ENCODE assay signal across 1 cellular context in the genomic region with DNA sequence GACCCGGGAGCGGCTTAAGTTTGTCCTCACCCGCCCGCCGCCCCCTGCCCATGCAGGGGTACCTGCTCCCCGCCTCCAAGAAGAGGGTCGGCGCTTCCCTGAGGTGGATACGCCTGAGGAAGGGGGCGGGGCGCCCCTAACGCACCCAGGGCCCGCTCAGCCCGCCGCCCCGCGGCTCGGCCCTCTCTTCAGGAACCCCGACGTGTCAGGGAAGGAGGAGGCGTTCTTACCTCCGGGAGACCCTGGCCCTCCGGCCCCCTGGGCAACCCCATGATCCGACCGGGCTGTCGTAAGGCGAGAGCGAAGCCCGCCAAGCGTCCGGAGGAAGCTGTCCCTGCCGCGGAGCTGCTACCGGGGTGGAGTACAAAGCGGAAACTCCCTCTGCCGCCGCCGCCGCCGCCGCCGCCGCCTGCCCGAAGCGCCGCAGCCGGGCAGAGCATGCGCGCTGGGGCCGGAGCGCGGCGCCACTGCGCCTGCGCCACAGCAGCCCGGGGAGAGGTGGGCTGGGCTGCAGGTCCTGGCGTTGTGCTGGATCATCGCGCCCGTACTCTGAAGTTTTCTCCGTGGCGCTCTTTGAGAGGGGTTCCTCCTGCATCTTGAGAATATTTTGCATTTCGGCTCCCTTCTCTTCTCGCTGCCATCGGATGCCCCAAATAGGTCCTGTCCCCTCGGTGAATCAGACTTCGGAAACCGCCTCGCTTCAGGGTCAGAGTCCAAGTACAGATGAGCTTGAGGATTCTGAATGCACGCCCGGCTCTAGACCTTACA.
TF ChIP-seq lines count a peak whose summit lies in the region.

A gene with protein sequence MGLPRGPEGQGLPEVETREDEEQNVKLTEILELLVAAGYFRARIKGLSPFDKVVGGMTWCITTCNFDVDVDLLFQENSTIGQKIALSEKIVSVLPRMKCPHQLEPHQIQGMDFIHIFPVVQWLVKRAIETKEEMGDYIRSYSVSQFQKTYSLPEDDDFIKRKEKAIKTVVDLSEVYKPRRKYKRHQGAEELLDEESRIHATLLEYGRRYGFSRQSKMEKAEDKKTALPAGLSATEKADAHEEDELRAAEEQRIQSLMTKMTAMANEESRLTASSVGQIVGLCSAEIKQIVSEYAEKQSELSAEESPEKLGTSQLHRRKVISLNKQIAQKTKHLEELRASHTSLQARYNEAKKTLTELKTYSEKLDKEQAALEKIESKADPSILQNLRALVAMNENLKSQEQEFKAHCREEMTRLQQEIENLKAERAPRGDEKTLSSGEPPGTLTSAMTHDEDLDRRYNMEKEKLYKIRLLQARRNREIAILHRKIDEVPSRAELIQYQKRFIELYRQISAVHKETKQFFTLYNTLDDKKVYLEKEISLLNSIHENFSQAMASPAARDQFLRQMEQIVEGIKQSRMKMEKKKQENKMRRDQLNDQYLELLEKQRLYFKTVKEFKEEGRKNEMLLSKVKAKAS (minus strand): TSS at position 347 of the 768 bp plus-strand sequence. CDS start 75 bp downstream, at position 272.

TF ChIP-seq in HepG2, 621 proteins besides CTCF, POLR2A, EP300 and RAD21 (continued from another document and continues in another):
- TF ChIP-seq, protein P1, sequence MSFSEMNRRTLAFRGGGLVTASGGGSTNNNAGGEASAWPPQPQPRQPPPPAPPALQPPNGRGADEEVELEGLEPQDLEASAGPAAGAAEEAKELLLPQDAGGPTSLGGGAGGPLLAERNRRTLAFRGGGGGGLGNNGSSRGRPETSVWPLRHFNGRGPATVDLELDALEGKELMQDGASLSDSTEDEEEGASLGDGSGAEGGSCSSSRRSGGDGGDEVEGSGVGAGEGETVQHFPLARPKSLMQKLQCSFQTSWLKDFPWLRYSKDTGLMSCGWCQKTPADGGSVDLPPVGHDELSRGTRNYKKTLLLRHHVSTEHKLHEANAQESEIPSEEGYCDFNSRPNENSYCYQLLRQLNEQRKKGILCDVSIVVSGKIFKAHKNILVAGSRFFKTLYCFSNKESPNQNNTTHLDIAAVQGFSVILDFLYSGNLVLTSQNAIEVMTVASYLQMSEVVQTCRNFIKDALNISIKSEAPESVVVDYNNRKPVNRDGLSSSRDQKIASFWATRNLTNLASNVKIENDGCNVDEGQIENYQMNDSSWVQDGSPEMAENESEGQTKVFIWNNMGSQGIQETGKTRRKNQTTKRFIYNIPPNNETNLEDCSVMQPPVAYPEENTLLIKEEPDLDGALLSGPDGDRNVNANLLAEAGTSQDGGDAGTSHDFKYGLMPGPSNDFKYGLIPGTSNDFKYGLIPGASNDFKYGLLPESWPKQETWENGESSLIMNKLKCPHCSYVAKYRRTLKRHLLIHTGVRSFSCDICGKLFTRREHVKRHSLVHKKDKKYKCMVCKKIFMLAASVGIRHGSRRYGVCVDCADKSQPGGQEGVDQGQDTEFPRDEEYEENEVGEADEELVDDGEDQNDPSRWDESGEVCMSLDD (CRISPR knock-in tag; IDR thresholded peaks at IDR 0.05; ENCODE audit: borderline replicate concordance), result no peak; the same call in 1 of the 2 replicates
- TF ChIP-seq TEAD3 (CRISPR knock-in tag; optimal IDR thresholded peaks at IDR 0.05; ENCODE audit: borderline replicate concordance) (no peak), ZFYVE20 (CRISPR knock-in tag; IDR thresholded peaks at IDR 0.05; ENCODE audit: borderline replicate concordance, low read depth) (no peak), MBNL3 (CRISPR knock-in tag; conservative IDR thresholded peaks at IDR 0.05) (no peak), RCOR2 (CRISPR knock-in tag; IDR thresholded peaks at IDR 0.05) (peak; percentile 43; the same call in 1 of the 2 replicates), CREB1 (IDR thresholded peaks at IDR 0.05) (no peak), CREB1 (CRISPR knock-in tag; IDR thresholded peaks at IDR 0.05) (no peak), SMARCE1 (IDR thresholded peaks at IDR 0.05; ENCODE audit: borderline replicate concordance) (no peak), ZNF614 (CRISPR knock-in tag; IDR thresholded peaks at IDR 0.05; ENCODE audit: borderline replicate concordance) (no peak; the same call in 1 of the 2 replicates), ZNF20 (CRISPR knock-in tag; IDR thresholded peaks at IDR 0.05) (no peak), FOXP1 (IDR thresholded peaks at IDR 0.05) (no peak), FOXP1 (CRISPR knock-in tag; IDR thresholded peaks at IDR 0.05) (no peak), ZNF660 (CRISPR knock-in tag; IDR thresholded peaks at IDR 0.05; ENCODE audit: borderline replicate concordance, low read depth) (no peak), PTBP1 (IDR thresholded peaks at IDR 0.05; ENCODE audit: low read depth, low read length, poor library complexity, severe bottlenecking) (no peak), ZNF331 (CRISPR knock-in tag; IDR thresholded peaks at IDR 0.05) (peak; percentile 51; the same call in 1 of the 2 replicates), SPEN (CRISPR knock-in tag; IDR thresholded peaks at IDR 0.05; ENCODE audit: low read depth) (0 out of 2 replicates have a peak, but pooled peaks have one; percentile 10), ZNF329 (CRISPR knock-in tag; IDR thresholded peaks at IDR 0.05; ENCODE audit: low read depth) (peak; percentile 83), FOXC1 (CRISPR knock-in tag; IDR thresholded peaks at IDR 0.05; ENCODE audit: borderline replicate concordance) (peak; percentile 26; the same call in 1 of the 2 replicates), MTA3 (CRISPR knock-in tag; IDR thresholded peaks at IDR 0.05) (no peak), FIP1L1 (IDR thresholded peaks at IDR 0.05; ENCODE audit: borderline replicate concordance, insufficient read depth, low read depth, low read length) (no peak), NCOA2 (CRISPR knock-in tag; IDR thresholded peaks at IDR 0.05) (no peak), HDAC2 (CRISPR knock-in tag; IDR thresholded peaks at IDR 0.05) (peak; percentile 1; the same call in 1 of the 2 replicates), PRPF4 (IDR thresholded peaks at IDR 0.05; ENCODE audit: low read depth, low read length, poor library complexity, severe bottlenecking) (no peak), ZNF550 (CRISPR knock-in tag; IDR thresholded peaks at IDR 0.05; ENCODE audit: borderline replicate concordance) (no peak), ZNF616 (CRISPR knock-in tag; IDR thresholded peaks at IDR 0.05; ENCODE audit: low read depth) (no peak; the same call in 1 of the 2 replicates), RARA (CRISPR knock-in tag; IDR thresholded peaks at IDR 0.05) (no peak), NFATC3 (CRISPR knock-in tag; IDR thresholded peaks at IDR 0.05) (no peak), MXD4 (CRISPR knock-in tag; IDR thresholded peaks at IDR 0.05) (0 out of 2 replicates have a peak, but pooled peaks have one; percentile 14), ZNF263 (CRISPR knock-in tag; IDR thresholded peaks at IDR 0.05) (0 out of 2 replicates have a peak, but pooled peaks have one; percentile 5), SOX6 (IDR thresholded peaks at IDR 0.05) (no peak), SOX6 (CRISPR knock-in tag; IDR thresholded peaks at IDR 0.05) (peak; percentile 42; the same call in 1 of the 2 replicates), FOSL1 (CRISPR knock-in tag; IDR thresholded peaks at IDR 0.05; ENCODE audit: borderline replicate concordance) (peak; percentile 36; the same call in 1 of the 2 replicates)
- TF ChIP-seq, protein P2, sequence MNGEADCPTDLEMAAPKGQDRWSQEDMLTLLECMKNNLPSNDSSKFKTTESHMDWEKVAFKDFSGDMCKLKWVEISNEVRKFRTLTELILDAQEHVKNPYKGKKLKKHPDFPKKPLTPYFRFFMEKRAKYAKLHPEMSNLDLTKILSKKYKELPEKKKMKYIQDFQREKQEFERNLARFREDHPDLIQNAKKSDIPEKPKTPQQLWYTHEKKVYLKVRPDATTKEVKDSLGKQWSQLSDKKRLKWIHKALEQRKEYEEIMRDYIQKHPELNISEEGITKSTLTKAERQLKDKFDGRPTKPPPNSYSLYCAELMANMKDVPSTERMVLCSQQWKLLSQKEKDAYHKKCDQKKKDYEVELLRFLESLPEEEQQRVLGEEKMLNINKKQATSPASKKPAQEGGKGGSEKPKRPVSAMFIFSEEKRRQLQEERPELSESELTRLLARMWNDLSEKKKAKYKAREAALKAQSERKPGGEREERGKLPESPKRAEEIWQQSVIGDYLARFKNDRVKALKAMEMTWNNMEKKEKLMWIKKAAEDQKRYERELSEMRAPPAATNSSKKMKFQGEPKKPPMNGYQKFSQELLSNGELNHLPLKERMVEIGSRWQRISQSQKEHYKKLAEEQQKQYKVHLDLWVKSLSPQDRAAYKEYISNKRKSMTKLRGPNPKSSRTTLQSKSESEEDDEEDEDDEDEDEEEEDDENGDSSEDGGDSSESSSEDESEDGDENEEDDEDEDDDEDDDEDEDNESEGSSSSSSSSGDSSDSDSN (CRISPR knock-in tag; IDR thresholded peaks at IDR 0.05), result 0 out of 2 replicates have a peak, but pooled peaks have one; percentile 5
- TF ChIP-seq, protein P3, sequence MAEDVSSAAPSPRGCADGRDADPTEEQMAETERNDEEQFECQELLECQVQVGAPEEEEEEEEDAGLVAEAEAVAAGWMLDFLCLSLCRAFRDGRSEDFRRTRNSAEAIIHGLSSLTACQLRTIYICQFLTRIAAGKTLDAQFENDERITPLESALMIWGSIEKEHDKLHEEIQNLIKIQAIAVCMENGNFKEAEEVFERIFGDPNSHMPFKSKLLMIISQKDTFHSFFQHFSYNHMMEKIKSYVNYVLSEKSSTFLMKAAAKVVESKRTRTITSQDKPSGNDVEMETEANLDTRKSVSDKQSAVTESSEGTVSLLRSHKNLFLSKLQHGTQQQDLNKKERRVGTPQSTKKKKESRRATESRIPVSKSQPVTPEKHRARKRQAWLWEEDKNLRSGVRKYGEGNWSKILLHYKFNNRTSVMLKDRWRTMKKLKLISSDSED (CRISPR knock-in tag; IDR thresholded peaks at IDR 0.05), result no peak
- TF ChIP-seq, protein P4, sequence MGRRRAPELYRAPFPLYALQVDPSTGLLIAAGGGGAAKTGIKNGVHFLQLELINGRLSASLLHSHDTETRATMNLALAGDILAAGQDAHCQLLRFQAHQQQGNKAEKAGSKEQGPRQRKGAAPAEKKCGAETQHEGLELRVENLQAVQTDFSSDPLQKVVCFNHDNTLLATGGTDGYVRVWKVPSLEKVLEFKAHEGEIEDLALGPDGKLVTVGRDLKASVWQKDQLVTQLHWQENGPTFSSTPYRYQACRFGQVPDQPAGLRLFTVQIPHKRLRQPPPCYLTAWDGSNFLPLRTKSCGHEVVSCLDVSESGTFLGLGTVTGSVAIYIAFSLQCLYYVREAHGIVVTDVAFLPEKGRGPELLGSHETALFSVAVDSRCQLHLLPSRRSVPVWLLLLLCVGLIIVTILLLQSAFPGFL (CRISPR knock-in tag; IDR thresholded peaks at IDR 0.05), result peak; percentile 86; the same call in 1 of the 2 replicates
- TF ChIP-seq, protein P5, sequence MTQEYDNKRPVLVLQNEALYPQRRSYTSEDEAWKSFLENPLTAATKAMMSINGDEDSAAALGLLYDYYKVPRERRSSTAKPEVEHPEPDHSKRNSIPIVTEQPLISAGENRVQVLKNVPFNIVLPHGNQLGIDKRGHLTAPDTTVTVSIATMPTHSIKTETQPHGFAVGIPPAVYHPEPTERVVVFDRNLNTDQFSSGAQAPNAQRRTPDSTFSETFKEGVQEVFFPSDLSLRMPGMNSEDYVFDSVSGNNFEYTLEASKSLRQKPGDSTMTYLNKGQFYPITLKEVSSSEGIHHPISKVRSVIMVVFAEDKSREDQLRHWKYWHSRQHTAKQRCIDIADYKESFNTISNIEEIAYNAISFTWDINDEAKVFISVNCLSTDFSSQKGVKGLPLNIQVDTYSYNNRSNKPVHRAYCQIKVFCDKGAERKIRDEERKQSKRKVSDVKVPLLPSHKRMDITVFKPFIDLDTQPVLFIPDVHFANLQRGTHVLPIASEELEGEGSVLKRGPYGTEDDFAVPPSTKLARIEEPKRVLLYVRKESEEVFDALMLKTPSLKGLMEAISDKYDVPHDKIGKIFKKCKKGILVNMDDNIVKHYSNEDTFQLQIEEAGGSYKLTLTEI (CRISPR knock-in tag; conservative IDR thresholded peaks at IDR 0.05), result no peak
- TF ChIP-seq, protein P6, sequence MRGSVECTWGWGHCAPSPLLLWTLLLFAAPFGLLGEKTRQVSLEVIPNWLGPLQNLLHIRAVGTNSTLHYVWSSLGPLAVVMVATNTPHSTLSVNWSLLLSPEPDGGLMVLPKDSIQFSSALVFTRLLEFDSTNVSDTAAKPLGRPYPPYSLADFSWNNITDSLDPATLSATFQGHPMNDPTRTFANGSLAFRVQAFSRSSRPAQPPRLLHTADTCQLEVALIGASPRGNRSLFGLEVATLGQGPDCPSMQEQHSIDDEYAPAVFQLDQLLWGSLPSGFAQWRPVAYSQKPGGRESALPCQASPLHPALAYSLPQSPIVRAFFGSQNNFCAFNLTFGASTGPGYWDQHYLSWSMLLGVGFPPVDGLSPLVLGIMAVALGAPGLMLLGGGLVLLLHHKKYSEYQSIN (CRISPR knock-in tag; IDR thresholded peaks at IDR 0.05; ENCODE audit: borderline replicate concordance), result no peak
- TF ChIP-seq, protein P7, sequence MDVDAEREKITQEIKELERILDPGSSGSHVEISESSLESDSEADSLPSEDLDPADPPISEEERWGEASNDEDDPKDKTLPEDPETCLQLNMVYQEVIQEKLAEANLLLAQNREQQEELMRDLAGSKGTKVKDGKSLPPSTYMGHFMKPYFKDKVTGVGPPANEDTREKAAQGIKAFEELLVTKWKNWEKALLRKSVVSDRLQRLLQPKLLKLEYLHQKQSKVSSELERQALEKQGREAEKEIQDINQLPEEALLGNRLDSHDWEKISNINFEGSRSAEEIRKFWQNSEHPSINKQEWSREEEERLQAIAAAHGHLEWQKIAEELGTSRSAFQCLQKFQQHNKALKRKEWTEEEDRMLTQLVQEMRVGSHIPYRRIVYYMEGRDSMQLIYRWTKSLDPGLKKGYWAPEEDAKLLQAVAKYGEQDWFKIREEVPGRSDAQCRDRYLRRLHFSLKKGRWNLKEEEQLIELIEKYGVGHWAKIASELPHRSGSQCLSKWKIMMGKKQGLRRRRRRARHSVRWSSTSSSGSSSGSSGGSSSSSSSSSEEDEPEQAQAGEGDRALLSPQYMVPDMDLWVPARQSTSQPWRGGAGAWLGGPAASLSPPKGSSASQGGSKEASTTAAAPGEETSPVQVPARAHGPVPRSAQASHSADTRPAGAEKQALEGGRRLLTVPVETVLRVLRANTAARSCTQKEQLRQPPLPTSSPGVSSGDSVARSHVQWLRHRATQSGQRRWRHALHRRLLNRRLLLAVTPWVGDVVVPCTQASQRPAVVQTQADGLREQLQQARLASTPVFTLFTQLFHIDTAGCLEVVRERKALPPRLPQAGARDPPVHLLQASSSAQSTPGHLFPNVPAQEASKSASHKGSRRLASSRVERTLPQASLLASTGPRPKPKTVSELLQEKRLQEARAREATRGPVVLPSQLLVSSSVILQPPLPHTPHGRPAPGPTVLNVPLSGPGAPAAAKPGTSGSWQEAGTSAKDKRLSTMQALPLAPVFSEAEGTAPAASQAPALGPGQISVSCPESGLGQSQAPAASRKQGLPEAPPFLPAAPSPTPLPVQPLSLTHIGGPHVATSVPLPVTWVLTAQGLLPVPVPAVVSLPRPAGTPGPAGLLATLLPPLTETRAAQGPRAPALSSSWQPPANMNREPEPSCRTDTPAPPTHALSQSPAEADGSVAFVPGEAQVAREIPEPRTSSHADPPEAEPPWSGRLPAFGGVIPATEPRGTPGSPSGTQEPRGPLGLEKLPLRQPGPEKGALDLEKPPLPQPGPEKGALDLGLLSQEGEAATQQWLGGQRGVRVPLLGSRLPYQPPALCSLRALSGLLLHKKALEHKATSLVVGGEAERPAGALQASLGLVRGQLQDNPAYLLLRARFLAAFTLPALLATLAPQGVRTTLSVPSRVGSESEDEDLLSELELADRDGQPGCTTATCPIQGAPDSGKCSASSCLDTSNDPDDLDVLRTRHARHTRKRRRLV (CRISPR knock-in tag; IDR thresholded peaks at IDR 0.05), result peak; percentile 86
